ENCODE assay signal across 8 cellular contexts in genomic region chr15:74134387-74135027, GRCh38. TPM values are rescaled to one million over a fixed set of nuclear protein-coding genes. Genes with fewer than 3 reads are reported as not detected.
DNase-seq lines count a peak whose midpoint lies in the region; ATAC-seq and TF ChIP-seq lines count a peak whose summit lies in the region.

No MANE protein-coding gene starts in this region.

- H3K36me3 ChIP-seq in BJ (ENCODE audit: control insufficient read depth, insufficient read depth, low read length) (no peaks in the 10 kb centered on the region), HUES48 (ENCODE audit: control insufficient read depth, insufficient read depth, low read length) (no peaks in the 10 kb centered on the region)

- no peak for ATAC-seq in HG02938 (IDR thresholded peaks at IDR 0.05; ENCODE audit: unreplicated experiment)
- no peak for ATAC-seq in HG03521 (IDR thresholded peaks at IDR 0.05; ENCODE audit: unreplicated experiment)

- H3K4me3 ChIP-seq in BJ (ENCODE audit: low read depth, low read length) (no peak overlapping the region), HUES48 (ENCODE audit: low read depth, low read length) (peak overlapping the region; percentile 20; the same call in 1 of the 2 replicates), dorsolateral prefrontal cortex (no peak overlapping the region)

- H3K4me1 ChIP-seq in HUES48 (ENCODE audit: control insufficient read depth, insufficient read depth, low read length) = peaks cover 53% of the 10 kb centered on the region

- no peak for DNase-seq in BJ (ENCODE audit: low read depth)
- peak in 1 of 10 donors; percentile 38 for DNase-seq in dorsolateral prefrontal cortex
- DNase-seq in mucosa of gallbladder (ENCODE audit: low spot score) = peak; percentile 44
- DNase-seq in ureter (ENCODE audit: low spot score) = no peak
- DNase-seq in NCI-H2196 (lab: John Stamatoyannopoulos, UW; ENCODE audit: unreplicated experiment) = no peak

- no peak overlapping the region for H3K27ac ChIP-seq in HUES48 (ENCODE audit: low read depth, low read length)
- H3K27ac ChIP-seq in dorsolateral prefrontal cortex = peak overlapping the region in 2 of 59 donors; percentile 29 to 73

- CTCF ChIA-PET in BJ (lab: Yijun Ruan, JAX) = interaction anchor here (0.6 to 3.9 kb wide), 17 partner anchors 10 to 188 kb away, joined by 3 to 19 read pairs (median 5); partner anchors contain the start of genes ISLR and STRA6

- no peaks in the 10 kb centered on the region for H3K9me3 ChIP-seq in HUES48 (ENCODE audit: control insufficient read depth, insufficient read depth, low read length)

- peak; percentile 60 for TF ChIP-seq CTCF in BJ (IDR thresholded peaks at IDR 0.05; ENCODE audit: insufficient read depth, low read depth, low read length)
- peak in 30 of 56 donors; percentile 4 to 48 (median 31) for TF ChIP-seq CTCF in dorsolateral prefrontal cortex (IDR thresholded peaks at IDR 0.05 in 54 of 56, conservative IDR thresholded peaks at IDR 0.05 in 2 of 56; ENCODE audit: low read depth in 1 of 56, partially characterized antibody in 56 of 56)

- POLR2A ChIA-PET in BJ (lab: Charles Lee) = no interaction called here

- H3K27me3 ChIP-seq in BJ (ENCODE audit: control insufficient read depth, insufficient read depth, low read length) (peaks cover 47% of the 10 kb centered on the region), HUES48 (ENCODE audit: control insufficient read depth, insufficient read depth, low read length) (peaks cover 98% of the 10 kb centered on the region), dorsolateral prefrontal cortex (peaks cover 0 to 79% (median 55%) of the 10 kb centered on the region in 45 donors)

- no peak overlapping the region for H3K9ac ChIP-seq in HUES48 (ENCODE audit: low read depth, low read length)

- intact Hi-C loops in dorsolateral prefrontal cortex (cut with DNase I) = loop anchor here in 1 of 2 donors (5.0 to 10.0 kb wide), 3 partner anchors 82 to 160 kb away; partner anchors contain the start of gene CCDC33

RNA-seq across cellular contexts. Expression of gene ISLR2, which starts 4.1 kb away (rescaled TPM):
- polyA plus RNA-seq in BJ (2011; rRNA removed) = 0.02 TPM in 2 replicates
- polyA minus RNA-seq in BJ (2011; rRNA and poly(A)+ RNA removed) = 0.05 TPM in 1 of 2 replicates, not detected in the other
- total RNA-seq in dorsolateral prefrontal cortex (10 to 100 TPM; 11.3 to 60.5 (median 32.2) TPM), mucosa of gallbladder (1.8 TPM), ureter (0.21 TPM)

RNA-seq across cellular contexts. Expression of gene ISLR, which starts 39.0 kb away (rescaled TPM):
- polyA plus RNA-seq in BJ (2011; rRNA removed) = 33.7 and 64.0 TPM in 2 replicates
- polyA minus RNA-seq in BJ (2011; rRNA and poly(A)+ RNA removed) = 17.2 and 20.8 TPM in 2 replicates
- total RNA-seq in dorsolateral prefrontal cortex (10 to 100 TPM in 113 of 120 experiments, 1 to 10 TPM in 7; 7.1 to 44.8 (median 21.5) TPM), mucosa of gallbladder (53.0 TPM), ureter (37.4 TPM)

RNA-seq across cellular contexts. Expression of gene GOLGA6A, which starts 52.2 kb away (rescaled TPM):
- not detected in 2 replicates for polyA plus RNA-seq in BJ (2011; rRNA removed)
- polyA minus RNA-seq in BJ (2011; rRNA and poly(A)+ RNA removed) = not detected in 2 replicates
- 1 to 10 TPM in 48 of 120 experiments, under 1 TPM in 51, not detected in 21; 0.18 to 3.7 (median 0.98) TPM for total RNA-seq in dorsolateral prefrontal cortex
- total RNA-seq in mucosa of gallbladder = not detected
- not detected for total RNA-seq in ureter
